In genomic region chr16:57893559-57894389, GRCh38 we compare ENCODE assay signal across 10 cellular contexts.
DNase-seq lines count a peak whose midpoint lies in the region; ATAC-seq and TF ChIP-seq lines count a peak whose summit lies in the region.
"Had no signal": no experiment of that assay in that cellular context is flagged by ENCODE, and none has a peak within 500 bp of the region (broad histone marks: within the 10 kb centered on the region; RNA-seq: fewer than 3 reads in every experiment).

No MANE protein-coding gene starts in this region.

- TF ChIP-seq CTCF in CD14-positive monocyte (IDR thresholded peaks at IDR 0.05) (no peak), epithelial cell of esophagus (IDR thresholded peaks at IDR 0.05; ENCODE audit: insufficient read depth, low read depth, low read length, missing control alignments) (no peak)

- H3K27me3 ChIP-seq in muscle layer of duodenum (ENCODE audit: low read depth, low read length), result no peaks in the 10 kb centered on the region
- no peaks in the 10 kb centered on the region for H3K27me3 ChIP-seq in CD4-positive, alpha-beta memory T cell (ENCODE audit: insufficient read depth, low read length)

- H3K9me3 Mint-ChIP-seq in CD14-positive monocyte, result peaks cover 0 to 3% (median 0%) of the 10 kb centered on the region in 7 donors
- no peaks in the 10 kb centered on the region for H3K9me3 Mint-ChIP-seq in CD4-positive, alpha-beta memory T cell

- ATAC-seq in HG03521 (IDR thresholded peaks at IDR 0.05; ENCODE audit: unreplicated experiment), result no peak
- no peak for ATAC-seq in HG03378 (IDR thresholded peaks at IDR 0.05; ENCODE audit: unreplicated experiment)

- POLR2A ChIA-PET in CD4-positive, alpha-beta memory T cell (lab: Charles Lee; ENCODE audit: partially characterized antibody), result no interaction called here

- no peaks in the 10 kb centered on the region for H3K4me1 ChIP-seq in muscle layer of duodenum (ENCODE audit: control insufficient read depth in 1 of 2, insufficient read depth in 2 of 2, low read length in 2 of 2)
- H3K4me1 ChIP-seq in CD4-positive, alpha-beta memory T cell (ENCODE audit: insufficient read depth, low read length), result peaks cover 13% of the 10 kb centered on the region
- H3K4me1 ChIP-seq: prostate gland had no signal

- H3K27me3 Mint-ChIP-seq in CD14-positive monocyte (ENCODE audit: low read depth in 3 of 3), result peaks cover 0 to 2% (median 0%) of the 10 kb centered on the region in 3 donors
- peaks cover 18 to 26% of the 10 kb centered on the region in 2 donors for H3K27me3 Mint-ChIP-seq in CD4-positive, alpha-beta memory T cell

- peak overlapping the region; percentile 92 to 98 (median 96) for H3K27ac Mint-ChIP-seq in CD14-positive monocyte
- peak overlapping the region in 1 of 7 donors; percentile 72 for H3K27ac Mint-ChIP-seq in CD4-positive, alpha-beta memory T cell

- H3K4me3 Mint-ChIP-seq in CD14-positive monocyte, result peak overlapping the region; percentile 28 to 88
- H3K4me3 Mint-ChIP-seq in CD4-positive, alpha-beta memory T cell, result peak overlapping the region in 1 of 8 donors; percentile 50
- H3K4me3 Mint-ChIP-seq: brain had no signal

- H3K4me3 ChIP-seq in epithelial cell of esophagus (ENCODE audit: low read length), result no peak overlapping the region
- no peak overlapping the region for H3K4me3 ChIP-seq in muscle layer of duodenum (ENCODE audit: low read depth in 1 of 2, low read length in 2 of 2)
- H3K4me3 ChIP-seq in CD4-positive, alpha-beta memory T cell (ENCODE audit: low read length in 2 of 2), result no peak overlapping the region
- H3K4me3 ChIP-seq: prostate gland had no signal

- peaks cover 58% of the 10 kb centered on the region for H3K4me1 Mint-ChIP-seq in CD14-positive monocyte
- H3K4me1 Mint-ChIP-seq in CD4-positive, alpha-beta memory T cell, result peaks cover 9 to 16% (median 10%) of the 10 kb centered on the region in 4 donors

- intact Hi-C loops in CD14-positive monocyte (cut with micrococcal nuclease), result loop anchor here (1.0 to 5.0 kb wide), 4 partner anchors 83 to 158 kb away; partner anchors contain the start of genes KATNB1 (in 1 of the 2), KIFC3 (in 1 of the 2), USB1 (in 1 of the 2) and ZNF319 (in 1 of the 2)
- intact Hi-C loops in CD4-positive, alpha-beta memory T cell (cut with micrococcal nuclease), result no loop called here

- peak overlapping the region; percentile 51 for H3K27ac ChIP-seq in muscle layer of duodenum (ENCODE audit: low read length)
- no peak overlapping the region for H3K27ac ChIP-seq in CD4-positive, alpha-beta memory T cell (ENCODE audit: low read depth, low read length)
- H3K27ac ChIP-seq: prostate gland had no signal

- DNase-seq in CD14-positive monocyte (ENCODE audit: low spot score) (peak; percentile 65), NOMO-1 (lab: John Stamatoyannopoulos, UW; ENCODE audit: unreplicated experiment in 2 of 2) (peak; percentile 64 to 76), epithelial cell of esophagus (ENCODE audit: low read depth) (peak; percentile 98), COR-L47 (lab: John Stamatoyannopoulos, UW) (no peak)
- DNase-seq in CD4-positive, alpha-beta memory T cell, result no peak

- H3K9me3 ChIP-seq in muscle layer of duodenum (ENCODE audit: control insufficient read depth in 1 of 2, low read length in 2 of 2), result no peaks in the 10 kb centered on the region
- no peaks in the 10 kb centered on the region for H3K9me3 ChIP-seq in CD4-positive, alpha-beta memory T cell (ENCODE audit: control insufficient read depth in 1 of 2, low read length in 2 of 2)
- H3K9me3 ChIP-seq: prostate gland had no signal

- no peaks in the 10 kb centered on the region for H3K36me3 ChIP-seq in muscle layer of duodenum (ENCODE audit: control insufficient read depth in 1 of 2, insufficient read depth in 2 of 2, low read length in 2 of 2)
- H3K36me3 ChIP-seq in CD4-positive, alpha-beta memory T cell (ENCODE audit: insufficient read depth, low read length), result no peaks in the 10 kb centered on the region
- H3K36me3 ChIP-seq: prostate gland had no signal

- H3K36me3 Mint-ChIP-seq in CD14-positive monocyte, result no peaks in the 10 kb centered on the region
- no peaks in the 10 kb centered on the region for H3K36me3 Mint-ChIP-seq in CD4-positive, alpha-beta memory T cell
- H3K36me3 Mint-ChIP-seq: brain had no signal

- CTCF ChIA-PET in CD4-positive, alpha-beta memory T cell (lab: Charles Lee; ENCODE audit: partially characterized antibody), result no interaction called here

Comparison
In these comparisons a context has a peak if more than half of its experiments do, and no peak if none do; other contexts are left out.
1. DNase-seq: peak in CD14-positive monocyte (single experiment), NOMO-1 (2 of 2) and epithelial cell of esophagus (single experiment); none in CD4-positive, alpha-beta memory T cell (0 of 5) and COR-L47 (single experiment).